In the genomic region with DNA sequence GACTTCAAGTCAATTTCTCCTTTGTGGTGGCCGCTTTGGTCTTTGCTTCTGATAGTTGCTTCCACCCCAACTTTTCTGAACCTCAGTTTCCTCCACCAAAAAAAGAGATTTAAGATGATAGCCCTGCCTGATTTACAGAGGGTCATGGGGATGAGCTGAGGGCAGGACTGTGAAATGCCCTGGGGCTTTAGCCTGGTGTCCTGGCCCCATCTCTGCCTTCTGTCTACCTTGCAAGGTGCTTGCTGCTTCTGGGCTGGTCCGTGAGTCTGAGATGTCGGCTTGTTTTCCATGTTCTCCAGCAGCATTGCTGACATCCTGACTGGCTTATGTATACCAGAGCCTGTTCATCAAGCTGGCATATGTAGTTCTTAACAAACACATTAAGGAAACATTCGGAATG, we compare ENCODE assay signal across 29 cellular contexts.
"Had no signal": no experiment of that assay in that cellular context is flagged by ENCODE, and none has a peak within 500 bp of the region (broad histone marks: within the 10 kb centered on the region; RNA-seq: fewer than 3 reads in every experiment).

No MANE protein-coding gene starts in this region.

- H3K9ac ChIP-seq: parathyroid adenoma had no signal

- H3K9me3 Mint-ChIP-seq: natural killer cell treated with Interleukin-12 subunit alpha and Interleukin-12 subunit beta and Interleukin-15 and Interleukin-18, amount 100 ng/mL, for 72 hours; nephron progenitor cell; neural crest cell; stimulated activated effector memory CD8-positive, alpha-beta T cell treated with anti-CD3 and anti-CD28 coated beads, Interleukin-12 subunit alpha, Interleukin-12 subunit beta, amount 100 ng/mL, for 72 hours; stimulated activated naive CD8-positive, alpha-beta T cell treated with anti-CD3 and anti-CD28 coated beads, Interleukin-15, Interleukin-2, amounts not matched to agents 100 ng/mL and 50 ng/mL, for 24 hours had no signal

- H3K27ac ChIP-seq: neutrophil, ovary, parathyroid adenoma, psoas muscle, right lobe of liver, sigmoid colon, stomach, thoracic aorta, thyroid gland, tibial nerve, upper lobe of left lung had no signal

- ATAC-seq: naive thymus-derived CD8-positive, alpha-beta T cell; natural killer cell treated with Interleukin-12 subunit alpha and Interleukin-12 subunit beta and Interleukin-15 and Interleukin-18, amount 100 ng/mL, for 72 hours; psoas muscle; right cardiac atrium; right lobe of liver; stimulated activated effector memory CD8-positive, alpha-beta T cell treated with anti-CD3 and anti-CD28 coated beads, Interleukin-12 subunit alpha, Interleukin-12 subunit beta, amount 100 ng/mL, for 72 hours; stimulated activated naive B cell treated with anti-CD40 and anti-IgM and Interleukin-4, amounts not matched to agents 10 μg/mL and 1 μg/mL and 100 μg/mL, for 72 hours had no signal

- H3K36me3 ChIP-seq: neutrophil, ovary, right lobe of liver, sigmoid colon, stomach, thoracic aorta, thyroid gland, tibial nerve, upper lobe of left lung had no signal

- H3K4me1 Mint-ChIP-seq: neural crest cell; stimulated activated naive B cell treated with anti-CD40 and anti-IgM and Interleukin-4, amounts not matched to agents 10 μg/mL and 1 μg/mL and 100 μg/mL, for 72 hours had no signal

- H3K36me3 Mint-ChIP-seq: naive thymus-derived CD8-positive, alpha-beta T cell; natural killer cell treated with Interleukin-12 subunit alpha and Interleukin-12 subunit beta and Interleukin-15 and Interleukin-18, amount 100 ng/mL, for 72 hours; stimulated activated effector memory CD8-positive, alpha-beta T cell treated with anti-CD3 and anti-CD28 coated beads, Interleukin-12 subunit alpha, Interleukin-12 subunit beta, amount 100 ng/mL, for 72 hours; stimulated activated naive B cell treated with anti-CD40 and anti-IgM and Interleukin-4, amounts not matched to agents 10 μg/mL and 1 μg/mL and 100 μg/mL, for 72 hours had no signal

- H3K4me1 ChIP-seq: parathyroid adenoma, psoas muscle, right lobe of liver, sigmoid colon, stomach, thyroid gland, tibial nerve, upper lobe of left lung had no signal

- H3K9me3 ChIP-seq: neutrophil, ovary, psoas muscle, right lobe of liver, sigmoid colon, stomach, thoracic aorta, thyroid gland, tibial nerve, upper lobe of left lung had no signal

- H3K27ac Mint-ChIP-seq: natural killer cell treated with Interleukin-12 subunit alpha and Interleukin-12 subunit beta and Interleukin-15 and Interleukin-18, amount 100 ng/mL, for 72 hours; nephron progenitor cell; progenitor cell of endocrine pancreas; stimulated activated effector memory CD8-positive, alpha-beta T cell treated with anti-CD3 and anti-CD28 coated beads, Interleukin-12 subunit alpha, Interleukin-12 subunit beta, amount 100 ng/mL, for 72 hours; stimulated activated naive B cell treated with anti-CD40 and anti-IgM and Interleukin-4, amounts not matched to agents 10 μg/mL and 1 μg/mL and 100 μg/mL, for 72 hours; stimulated activated naive CD8-positive, alpha-beta T cell treated with anti-CD3 and anti-CD28 coated beads, Interleukin-15, Interleukin-2, amounts not matched to agents 100 ng/mL and 50 ng/mL, for 24 hours had no signal

- H3K27me3 ChIP-seq: ovary, right lobe of liver, sigmoid colon, stomach, thyroid gland, tibial nerve, upper lobe of left lung had no signal

- H3K79me2 ChIP-seq: parathyroid adenoma had no signal

- H3K4me3 Mint-ChIP-seq: naive thymus-derived CD8-positive, alpha-beta T cell; natural killer cell treated with Interleukin-12 subunit alpha and Interleukin-12 subunit beta and Interleukin-15 and Interleukin-18, amount 100 ng/mL, for 72 hours; nephron progenitor cell; neural crest cell; stimulated activated effector memory CD8-positive, alpha-beta T cell treated with anti-CD3 and anti-CD28 coated beads, Interleukin-12 subunit alpha, Interleukin-12 subunit beta, amount 100 ng/mL, for 72 hours; stimulated activated naive B cell treated with anti-CD40 and anti-IgM and Interleukin-4, amounts not matched to agents 10 μg/mL and 1 μg/mL and 100 μg/mL, for 72 hours; stimulated activated naive CD8-positive, alpha-beta T cell treated with anti-CD3 and anti-CD28 coated beads, Interleukin-15, Interleukin-2, amounts not matched to agents 100 ng/mL and 50 ng/mL, for 24 hours had no signal

- DNase-seq: naive thymus-derived CD8-positive, alpha-beta T cell; nephron progenitor cell; nucleus accumbens; ovary; posterior cingulate gyrus; psoas muscle; right cardiac atrium; right lobe of liver; sigmoid colon; small intestine; stimulated activated CD4-positive, alpha-beta T cell treated with anti-CD3 and anti-CD28 coated beads, Interleukin-15, amount 100 ng/mL, for 24 hours; stimulated activated CD4-positive, alpha-beta T cell treated with anti-CD3 and anti-CD28 coated beads, Interleukin-2, amount 100 ng/mL, for 24 hours; stimulated activated CD4-positive, alpha-beta T cell treated with anti-CD3 and anti-CD28 coated beads, Interleukin-2, amount 100 ng/mL, for 48 hours; stimulated activated CD4-positive, alpha-beta T cell treated with anti-CD3 and anti-CD28 coated beads, Interleukin-4, amount 100 ng/mL, for 24 hours; stimulated activated naive B cell treated with anti-CD40 and anti-IgM and Interleukin-4, amounts not matched to agents 10 μg/mL and 1 μg/mL and 100 μg/mL, for 72 hours; stimulated activated naive CD4-positive, alpha-beta T cell treated with Interleukin-2 at 50 U/mL for 16 hours; stomach; thyroid gland; trophoblast cell; upper lobe of left lung had no signal

- H3K4me3 ChIP-seq: ovary, psoas muscle, right lobe of liver, sigmoid colon, stomach, thoracic aorta, thyroid gland, tibial nerve, upper lobe of left lung had no signal

- H2AFZ ChIP-seq: parathyroid adenoma had no signal
